ENCODE assay signal across 26 cellular contexts in the genomic region with DNA sequence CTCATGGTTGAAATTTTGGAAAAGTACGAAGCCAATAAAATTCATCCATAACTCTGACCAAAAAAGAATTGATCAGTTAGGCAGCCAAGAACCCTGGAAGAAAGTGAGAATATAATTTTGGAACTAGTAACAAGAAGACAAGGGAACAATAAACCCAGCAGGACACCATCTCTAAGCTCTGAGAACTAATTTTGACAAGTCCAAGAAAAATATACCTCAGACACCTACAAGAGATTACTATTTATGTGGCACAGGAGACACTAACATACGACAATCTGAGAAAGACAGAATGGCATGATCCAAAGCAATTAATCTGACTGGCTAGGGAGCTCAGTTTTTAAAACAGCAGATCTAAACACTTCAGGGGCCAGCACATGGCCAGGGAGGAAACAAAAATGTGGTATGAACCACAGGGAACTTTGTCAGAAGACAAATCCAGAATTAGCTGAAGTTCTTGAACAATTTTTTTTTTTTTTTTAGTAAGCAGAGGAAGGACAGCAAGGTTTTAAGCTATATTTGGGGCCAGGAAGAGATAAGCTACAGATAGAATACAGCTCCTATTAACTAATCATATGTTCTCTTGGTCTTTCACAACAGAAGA. TPM values are rescaled to one million over a fixed set of nuclear protein-coding genes. Genes with fewer than 3 reads are reported as not detected.
DNase-seq lines count a peak whose midpoint lies in the region; ATAC-seq and TF ChIP-seq lines count a peak whose summit lies in the region.
"Had no signal": no experiment of that assay in that cellular context is flagged by ENCODE, and none has a peak within 500 bp of the region (broad histone marks: within the 10 kb centered on the region; RNA-seq: fewer than 3 reads in every experiment).

No MANE protein-coding gene starts in this region.

- no peak overlapping the region for H2AK5ac ChIP-seq in IMR-90 (ENCODE audit: low read depth, low read length)

- no peak overlapping the region for H4K91ac ChIP-seq in IMR-90 (ENCODE audit: insufficient read depth, low read depth, low read length)

- H3K36me3 ChIP-seq in BLaER1 (no peaks in the 10 kb centered on the region), IMR-90 (ENCODE audit: control insufficient read depth, insufficient read depth, low read length) (no peaks in the 10 kb centered on the region), suprapubic skin (no peaks in the 10 kb centered on the region), brain microvascular endothelial cell (replicated peaks) (no peaks in the 10 kb centered on the region)
- H3K36me3 ChIP-seq: stomach, tibial artery had no signal

- H3K27me3 ChIP-seq in BLaER1 (no peaks in the 10 kb centered on the region), IMR-90 (ENCODE audit: control insufficient read depth, insufficient read depth, low read length) (no peaks in the 10 kb centered on the region), suprapubic skin (no peaks in the 10 kb centered on the region), brain microvascular endothelial cell (replicated peaks) (no peaks in the 10 kb centered on the region)
- H3K27me3 ChIP-seq: foreskin keratinocyte, stomach, tibial artery had no signal

- TF ChIP-seq RAD21 in IMR-90 (IDR thresholded peaks at IDR 0.05; ENCODE audit: low read length), result no peak

- H3K4me2 ChIP-seq in BLaER1 (peak overlapping the region; percentile 64), IMR-90 (ENCODE audit: low read depth, low read length) (no peak overlapping the region)

- H3K18ac ChIP-seq in IMR-90 (ENCODE audit: low read depth, low read length), result no peak overlapping the region

- TF ChIP-seq CTCF in IMR-90 (conservative IDR thresholded peaks at IDR 0.05; ENCODE audit: low read depth, low read length) (no peak), chondrocyte (IDR thresholded peaks at IDR 0.05) (no peak), nephron (IDR thresholded peaks at IDR 0.05; ENCODE audit: unreplicated experiment in 3 of 3) (no peak), suprapubic skin (IDR thresholded peaks at IDR 0.05) (no peak), brain microvascular endothelial cell (IDR thresholded peaks at IDR 0.05; ENCODE audit: low read depth, low read length, missing control alignments) (no peak)
- no peak for TF ChIP-seq CTCF in activated CD8-positive, alpha-beta T cell treated with anti-CD3 and anti-CD28 coated beads for 36 hours (IDR thresholded peaks at IDR 0.05)

- no peak overlapping the region for H2BK20ac ChIP-seq in IMR-90 (ENCODE audit: low read depth, low read length)

- CTCF ChIA-PET in IMR-90 (lab: Yijun Ruan, JAX), result interaction anchor here (0.7 to 1.0 kb wide), 3 partner anchors 12 to 218 kb away, joined by 3 read pairs; no protein-coding TSS in a partner anchor
- CTCF ChIA-PET in activated CD8-positive, alpha-beta T cell treated with anti-CD3 and anti-CD28 coated beads for 36 hours (lab: Charles Lee), result interaction anchor here (0.6 to 0.8 kb wide), 3 partner anchors 33 to 855 kb away, joined by 3 read pairs; no protein-coding TSS in a partner anchor

- no peak overlapping the region for H3K23ac ChIP-seq in IMR-90 (ENCODE audit: low read depth, low read length)

- in situ Hi-C loops in IMR-90 (cut with MboI; ENCODE audit: low sequenced_read_pairs) (no loop called here), brain microvascular endothelial cell (cut with HindIII; ENCODE audit: low pct_ligation_motif_present, low sequenced_read_pairs) (no loop called here)

- H3K4me3 ChIP-seq in BLaER1, result no peak overlapping the region; the same call in 1 of the 2 replicates
- H3K4me3 ChIP-seq in IMR-90 (ENCODE audit: insufficient read depth, low read depth, low read length), result no peak overlapping the region
- H3K4me3 ChIP-seq in suprapubic skin, result no peak overlapping the region
- no peak overlapping the region for H3K4me3 ChIP-seq in brain microvascular endothelial cell (ENCODE audit: low read depth, low read length)
- H3K4me3 ChIP-seq: stomach, tibial artery had no signal

- H3K9me1 ChIP-seq in IMR-90 (ENCODE audit: insufficient read depth, low read length), result peaks cover 6% of the 10 kb centered on the region

- H3K9me3 Mint-ChIP-seq in chondrocyte (ENCODE audit: low read depth) (no peaks in the 10 kb centered on the region), nephron (no peaks in the 10 kb centered on the region)
- H3K9me3 Mint-ChIP-seq in activated CD8-positive, alpha-beta T cell treated with anti-CD3 and anti-CD28 coated beads for 36 hours, result no peaks in the 10 kb centered on the region
- H3K9me3 Mint-ChIP-seq: brain, naive B cell, WTC11 had no signal

- no peak overlapping the region for H4K8ac ChIP-seq in IMR-90 (ENCODE audit: low read depth in 2 of 2, low read length in 2 of 2)

- intact Hi-C loops in IMR-90 (cut with micrococcal nuclease), result no loop called here
- intact Hi-C loops in activated CD8-positive, alpha-beta T cell treated with anti-CD3 and anti-CD28 coated beads for 36 hours (cut with micrococcal nuclease), result no loop called here

- H3K36me3 Mint-ChIP-seq in chondrocyte (ENCODE audit: low read depth) (no peaks in the 10 kb centered on the region), nephron (ENCODE audit: low read depth) (peaks cover 3% of the 10 kb centered on the region)
- H3K36me3 Mint-ChIP-seq in activated CD8-positive, alpha-beta T cell treated with anti-CD3 and anti-CD28 coated beads for 36 hours (ENCODE audit: low read depth), result no peaks in the 10 kb centered on the region
- H3K36me3 Mint-ChIP-seq: activated CD8-positive, alpha-beta memory T cell treated with anti-CD3 and anti-CD28 coated beads, Interleukin-2, amount 10 ng/mL, durations not matched to agents 7 days and 5 days; naive B cell; WTC11 had no signal

- H3K14ac ChIP-seq in IMR-90 (replicated peaks; ENCODE audit: low read depth, low read length), result no peak overlapping the region

- TF ChIP-seq EP300 in suprapubic skin (IDR thresholded peaks at IDR 0.05), result no peak

- DNase-seq in IMR-90 (no peak), chondrocyte (ENCODE audit: low spot score) (no peak), suprapubic skin (ENCODE audit: low spot score in 2 of 2) (no peak), brain microvascular endothelial cell (no peak)
- DNase-seq in activated CD8-positive, alpha-beta T cell treated with anti-CD3 and anti-CD28 coated beads for 36 hours, result no peak
- DNase-seq: activated CD4-positive, alpha-beta T cell treated with anti-CD3 and anti-CD28 coated beads, Interleukin-2, amount 50 U/mL, for 1 hour; activated CD8-positive, alpha-beta memory T cell treated with anti-CD3 and anti-CD28 coated beads, Interleukin-2, amount 10 ng/mL, durations not matched to agents 7 days and 5 days; activated naive CD4-positive, alpha-beta T cell treated with Interleukin-2 at 50 U/mL for 16 hours; DND-41; foreskin keratinocyte; mesendoderm; naive B cell; NCI-H187; NCI-H2171 treated with DMSO at 0.1 percent for 48 hours; NCI-H524 treated with DMSO at 0.1 percent for 48 hours; occipital lobe; stomach; T1000; tibial artery had no signal

- dilution Hi-C loops in IMR-90 (cut with HindIII; ENCODE audit: low sequenced_read_pairs, unreplicated experiment), result no loop called here

- H3K27ac Mint-ChIP-seq in chondrocyte (ENCODE audit: unreplicated experiment), result peak overlapping the region; percentile 41
- peak overlapping the region; percentile 62 to 86 (median 64) for H3K27ac Mint-ChIP-seq in nephron
- no peak overlapping the region for H3K27ac Mint-ChIP-seq in activated CD8-positive, alpha-beta T cell treated with anti-CD3 and anti-CD28 coated beads for 36 hours
- H3K27ac Mint-ChIP-seq: activated CD8-positive, alpha-beta memory T cell treated with anti-CD3 and anti-CD28 coated beads, Interleukin-2, amount 10 ng/mL, durations not matched to agents 7 days and 5 days; naive B cell; WTC11 had no signal

- no peak overlapping the region for H3K56ac ChIP-seq in IMR-90 (ENCODE audit: extremely low read depth, insufficient read depth, low read length)

- peaks cover 8% of the 10 kb centered on the region for H4K20me1 ChIP-seq in BLaER1
- H4K20me1 ChIP-seq in IMR-90 (ENCODE audit: insufficient read depth, low read length), result peaks cover 33% of the 10 kb centered on the region

- TF ChIP-seq POLR2A in IMR-90 (IDR thresholded peaks at IDR 0.05; ENCODE audit: low read depth, low read length), result no peak
- no peak for TF ChIP-seq POLR2A in suprapubic skin (IDR thresholded peaks at IDR 0.05)

- H3K4me1 ChIP-seq in BLaER1, result peaks cover 78% of the 10 kb centered on the region
- H3K4me1 ChIP-seq in IMR-90 (ENCODE audit: control insufficient read depth, insufficient read depth, low read length), result peaks cover 9% of the 10 kb centered on the region
- H3K4me1 ChIP-seq in suprapubic skin, result peaks cover 25% of the 10 kb centered on the region

- H2AFZ ChIP-seq in IMR-90 (replicated peaks; ENCODE audit: low read length, poor library complexity), result no peak overlapping the region

- H3K27me3 Mint-ChIP-seq in chondrocyte (ENCODE audit: low read depth), result no peaks in the 10 kb centered on the region
- no peaks in the 10 kb centered on the region for H3K27me3 Mint-ChIP-seq in nephron (ENCODE audit: low read depth)
- H3K27me3 Mint-ChIP-seq in activated CD8-positive, alpha-beta T cell treated with anti-CD3 and anti-CD28 coated beads for 36 hours, result peaks cover 8% of the 10 kb centered on the region
- H3K27me3 Mint-ChIP-seq: brain, naive B cell had no signal

- peak; percentile 44 for ATAC-seq in IMR-90 (ENCODE audit: low read depth)
- ATAC-seq in activated CD8-positive, alpha-beta T cell treated with anti-CD3 and anti-CD28 coated beads for 36 hours, result no peak
- ATAC-seq: activated CD8-positive, alpha-beta memory T cell treated with anti-CD3 and anti-CD28 coated beads, Interleukin-2, amount 10 ng/mL, durations not matched to agents 7 days and 5 days; foreskin keratinocyte; HCT116; Panc1; WTC11 had no signal

- peaks cover 36 to 61% of the 10 kb centered on the region in 2 experiments for H3K79me1 ChIP-seq in IMR-90 (ENCODE audit: low read depth in 1 of 2, low read length in 2 of 2)

- peak overlapping the region; percentile 36; the same call in 1 of the 2 replicates for H3K27ac ChIP-seq in BLaER1
- no peak overlapping the region for H3K27ac ChIP-seq in IMR-90 (ENCODE audit: insufficient read depth, low read length)
- no peak overlapping the region for H3K27ac ChIP-seq in suprapubic skin
- H3K27ac ChIP-seq in brain microvascular endothelial cell, result no peak overlapping the region
- H3K27ac ChIP-seq: epithelial cell of prostate, foreskin keratinocyte, stomach, tibial artery had no signal

- H2BK120ac ChIP-seq in IMR-90 (ENCODE audit: low read depth, low read length), result no peak overlapping the region

- POLR2A ChIA-PET in IMR-90 (lab: Charles Lee; ENCODE audit: unreplicated experiment), result interaction anchor here (0.7 kb wide), 1 partner anchor 33 kb away, joined by 5 read pairs; no protein-coding TSS in a partner anchor
- POLR2A ChIA-PET in activated CD8-positive, alpha-beta T cell treated with anti-CD3 and anti-CD28 coated beads for 36 hours (lab: Charles Lee), result no interaction called here

- no peak overlapping the region for H2BK5ac ChIP-seq in IMR-90 (ENCODE audit: low read depth, low read length, poor library complexity, severe bottlenecking)

- no CpG with 5 or more reads among the region's 2 CpGs for WGBS in IMR-90 (ENCODE audit: extremely low coverage in 2 of 2, insufficient read length in 1 of 2), 2 experiments
- 62% methylated on average over 2 of the region's 2 CpGs for WGBS in suprapubic skin

- H3K4ac ChIP-seq in IMR-90 (ENCODE audit: low read depth, low read length), result no peak overlapping the region

- H2BK15ac ChIP-seq in IMR-90 (ENCODE audit: low read depth, low read length), result no peak overlapping the region

- no peak overlapping the region for H2AK9ac ChIP-seq in IMR-90 (replicated peaks; ENCODE audit: low read depth, low read length, poor library complexity)

- no peak overlapping the region for H3K4me3 Mint-ChIP-seq in chondrocyte (ENCODE audit: unreplicated experiment)
- no peak overlapping the region for H3K4me3 Mint-ChIP-seq in nephron
- no peak overlapping the region for H3K4me3 Mint-ChIP-seq in activated CD8-positive, alpha-beta T cell treated with anti-CD3 and anti-CD28 coated beads for 36 hours
- H3K4me3 Mint-ChIP-seq: activated CD8-positive, alpha-beta memory T cell treated with anti-CD3 and anti-CD28 coated beads, Interleukin-2, amount 10 ng/mL, durations not matched to agents 7 days and 5 days; brain; WTC11 had no signal

- H4K5ac ChIP-seq in IMR-90 (ENCODE audit: low read depth, low read length), result no peak overlapping the region

- H3K4me1 Mint-ChIP-seq in chondrocyte (ENCODE audit: low read depth) (peaks cover 32% of the 10 kb centered on the region), nephron (peaks cover 73% of the 10 kb centered on the region)
- peaks cover 6% of the 10 kb centered on the region for H3K4me1 Mint-ChIP-seq in activated CD8-positive, alpha-beta T cell treated with anti-CD3 and anti-CD28 coated beads for 36 hours (ENCODE audit: low read depth)

- H3K9ac ChIP-seq in BLaER1 (no peak overlapping the region), IMR-90 (ENCODE audit: low read depth, low read length) (no peak overlapping the region)

- no TSS peak for BruUV-seq in IMR-90 (replicated peaks; lab: Mats Ljungman, UMichigan)

- H3K9me3 ChIP-seq in BLaER1 (no peaks in the 10 kb centered on the region), IMR-90 (ENCODE audit: control insufficient read depth, insufficient read depth, low read length) (no peaks in the 10 kb centered on the region), suprapubic skin (no peaks in the 10 kb centered on the region)
- H3K9me3 ChIP-seq: stomach, tibial artery had no signal

RNA-seq across cellular contexts. Expression of gene PARD3, which starts 38.9 kb away (rescaled TPM):
- 34.2 and 37.5 TPM in 2 replicates for total RNA-seq in IMR-90 (2012; rRNA removed)
- 13.1 and 14.6 TPM in 2 replicates for polyA plus RNA-seq in IMR-90 (2012; rRNA removed)
- 4.0 and 6.2 TPM in 2 replicates for polyA plus RNA-seq in IMR-90 (2012; cell fraction: cytosol; rRNA removed)
- 4.2 and 32.9 TPM in 2 replicates for polyA plus RNA-seq in IMR-90 (2012; cell fraction: nucleus; rRNA removed; ENCODE audit: low replicate concordance)
- 25.2 to 26.5 TPM (median 26.0 TPM) in 3 replicates for total RNA-seq in chondrocyte
- total RNA-seq in suprapubic skin, result 100 to 1,000 TPM; 115 to 226 (median 141) TPM
- total RNA-seq in activated CD8-positive, alpha-beta T cell treated with anti-CD3 and anti-CD28 coated beads for 36 hours, result 1 to 10 TPM; 1.6 to 2.0 TPM
